ENCODE assay signal across 30 cellular contexts in genomic region chr3:184669578-184669977, GRCh38.
"Had no signal": no experiment of that assay in that cellular context is flagged by ENCODE, and none has a peak within 500 bp of the region (broad histone marks: within the 10 kb centered on the region; RNA-seq: fewer than 3 reads in every experiment).

No MANE protein-coding gene starts in this region.

- H3K36me3 ChIP-seq: left ventricle myocardium inferior, neural progenitor cell, neutrophil, prostate gland, stomach, thyroid gland, uterus had no signal

- H3K4me3 ChIP-seq: left ventricle myocardium inferior, lung, neural progenitor cell, prostate gland, skin epidermis, stomach, testis, thyroid gland, uterus had no signal

- H3K27ac Mint-ChIP-seq: mesothelial cell of epicardium; naive B cell; natural killer cell; nephron progenitor cell; stimulated activated naive B cell treated with anti-CD40 and anti-IgM and Interleukin-4, amounts not matched to agents 10 μg/mL and 1 μg/mL and 100 μg/mL, for 72 hours had no signal

- H3K4me3 Mint-ChIP-seq: mesothelial cell of epicardium; naive B cell; natural killer cell; nephron progenitor cell; neural progenitor cell; stimulated activated naive B cell treated with anti-CD40 and anti-IgM and Interleukin-4, amounts not matched to agents 10 μg/mL and 1 μg/mL and 100 μg/mL, for 72 hours; type B pancreatic cell had no signal

- H3K9me3 Mint-ChIP-seq: mesothelial cell of epicardium; naive B cell; natural killer cell; nephron progenitor cell; stimulated activated naive B cell treated with anti-CD40 and anti-IgM and Interleukin-4, amounts not matched to agents 10 μg/mL and 1 μg/mL and 100 μg/mL, for 72 hours; type B pancreatic cell had no signal

- ATAC-seq: left colon; natural killer cell; right cardiac atrium; sciatic nerve; stimulated activated naive B cell treated with anti-CD40 and anti-IgM and Interleukin-4, amounts not matched to agents 10 μg/mL and 1 μg/mL and 100 μg/mL, for 72 hours; stimulated activated naive CD8-positive, alpha-beta T cell treated with anti-CD3 and anti-CD28 coated beads, Interleukin-15, Interleukin-2, amounts not matched to agents 100 U/mL and 50 U/mL, for 24 hours had no signal

- H3K27me3 ChIP-seq: neural progenitor cell, neutrophil, stomach, testis, thyroid gland, uterus had no signal

- H3K36me3 Mint-ChIP-seq: mesothelial cell of epicardium; naive B cell; natural killer cell; neural progenitor cell; stimulated activated naive B cell treated with anti-CD40 and anti-IgM and Interleukin-4, amounts not matched to agents 10 μg/mL and 1 μg/mL and 100 μg/mL, for 72 hours; type B pancreatic cell had no signal

- H3K4me1 ChIP-seq: left ventricle myocardium inferior, neural progenitor cell, parathyroid adenoma, prostate gland, thyroid gland, uterus had no signal

- DNase-seq: hippocampal formation; kidney; left colon; left ventricle myocardium inferior; mesendoderm; naive B cell; natural killer cell; nephron progenitor cell; occipital lobe; retina; stimulated activated CD4-positive, alpha-beta T cell treated with anti-CD3 and anti-CD28 coated beads, Interleukin-12 subunit alpha, Interleukin-12 subunit beta, amount 100 ng/mL, for 4 hours; stimulated activated CD4-positive, alpha-beta T cell treated with anti-CD3 and anti-CD28 coated beads, Interleukin-15, amount 100 ng/mL, for 24 hours; stimulated activated CD4-positive, alpha-beta T cell treated with anti-CD3 and anti-CD28 coated beads, Interleukin-2, amount 100 ng/mL, for 24 hours; stimulated activated CD4-positive, alpha-beta T cell treated with anti-CD3 and anti-CD28 coated beads, Interleukin-4, amount 100 ng/mL, for 1 hour; stimulated activated naive B cell treated with anti-CD40 and anti-IgM and Interleukin-4, amounts not matched to agents 10 μg/mL and 1 μg/mL and 100 μg/mL, for 72 hours; stimulated activated naive CD8-positive, alpha-beta T cell treated with anti-CD3 and anti-CD28 coated beads, Interleukin-15, Interleukin-2, amounts not matched to agents 100 U/mL and 50 U/mL, for 24 hours; stomach; testis; thyroid gland; uterus had no signal

- H3K27ac ChIP-seq: left ventricle myocardium inferior, neural progenitor cell, neutrophil, parathyroid adenoma, prostate gland, skin epidermis, stomach, testis, thyroid gland, uterus had no signal

- H3K9me3 ChIP-seq: left ventricle myocardium inferior, neutrophil, prostate gland, stomach, testis, thyroid gland, uterus had no signal
